ENCODE assay signal across 9 cellular contexts in the genomic region with DNA sequence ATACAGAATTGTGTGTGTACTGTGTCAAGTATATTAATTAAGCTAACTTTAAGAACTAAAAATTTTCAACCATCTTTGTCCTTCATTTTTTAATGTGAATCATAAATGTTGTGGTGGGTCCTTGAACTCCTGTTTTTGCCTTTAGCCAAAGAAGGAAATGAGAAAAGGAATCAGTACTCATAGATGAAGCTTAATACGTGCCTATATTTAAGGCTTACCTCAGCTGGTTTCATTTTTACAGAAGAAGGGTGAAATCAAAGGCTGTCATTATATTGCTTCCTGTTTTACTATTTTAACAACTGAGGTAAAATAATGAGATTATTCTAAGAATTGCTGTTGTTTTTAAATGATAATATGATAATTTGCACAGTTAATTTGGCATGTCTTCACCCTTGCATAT. TPM values are rescaled to one million over a fixed set of nuclear protein-coding genes. Genes with fewer than 3 reads are reported as not detected.
DNase-seq lines count a peak whose midpoint lies in the region; ATAC-seq, FAIRE-seq and TF ChIP-seq lines count a peak whose summit lies in the region.
"Had no signal": no experiment of that assay in that cellular context is flagged by ENCODE, and none has a peak within 500 bp of the region (broad histone marks: within the 10 kb centered on the region; RNA-seq: fewer than 3 reads in every experiment).

No MANE protein-coding gene starts in this region.

- ATAC-seq in GM21360 (IDR thresholded peaks at IDR 0.05; ENCODE audit: unreplicated experiment), result peak; percentile 82
- ATAC-seq in HG03432 (IDR thresholded peaks at IDR 0.05; ENCODE audit: unreplicated experiment), result peak; percentile 95
- ATAC-seq: body of pancreas had no signal

- no peak overlapping the region for H3K4me3 ChIP-seq in GM12865 (ENCODE audit: low read depth, low read length)
- H3K4me3 ChIP-seq: body of pancreas had no signal

- DNase-seq in GM12865 (ENCODE audit: low read depth), result peak; percentile 24
- peak; percentile 9 for DNase-seq in central memory CD4-positive, alpha-beta T cell
- no peak for DNase-seq in frontal cortex (ENCODE audit: low spot score in 2 of 2)
- no peak for DNase-seq in HT-29 (ENCODE audit: low spot score)
- DNase-seq in stimulated activated CD4-positive, alpha-beta T cell treated with anti-CD3 and anti-CD28 coated beads, Interleukin-2, amount 100 ng/mL, for 48 hours, result no peak
- DNase-seq in DMS53 (lab: John Stamatoyannopoulos, UW), result no peak
- DNase-seq: body of pancreas had no signal

- TF ChIP-seq CTCF in GM12865 (IDR thresholded peaks at IDR 0.05; ENCODE audit: insufficient read depth, low read depth, low read length, missing control alignments), result no peak

- FAIRE-seq in frontal cortex (lab: Jason Lieb, UNC), result no peak

RNA-seq across cellular contexts. Expression of a gene that starts 6.3 kb away (rescaled TPM):
- 66.0 TPM for total RNA-seq in frontal cortex
- 22.7 and 23.5 TPM in 2 replicates for total RNA-seq in HT-29 (2014; rRNA removed; shearing (Covaris generic))

Comparison
In these comparisons a context has a peak if more than half of its experiments do, and no peak if none do; other contexts are left out.
1. DNase-seq: peak in GM12865 (single experiment) and central memory CD4-positive, alpha-beta T cell (single experiment); none in frontal cortex (0 of 2), HT-29 (single experiment), stimulated activated CD4-positive, alpha-beta T cell treated with anti-CD3 and anti-CD28 coated beads, Interleukin-2, amount 100 ng/mL, for 48 hours (0 of 2) and DMS53 (single experiment).